8 cellular contexts compared by ENCODE assay signal in the genomic region with DNA sequence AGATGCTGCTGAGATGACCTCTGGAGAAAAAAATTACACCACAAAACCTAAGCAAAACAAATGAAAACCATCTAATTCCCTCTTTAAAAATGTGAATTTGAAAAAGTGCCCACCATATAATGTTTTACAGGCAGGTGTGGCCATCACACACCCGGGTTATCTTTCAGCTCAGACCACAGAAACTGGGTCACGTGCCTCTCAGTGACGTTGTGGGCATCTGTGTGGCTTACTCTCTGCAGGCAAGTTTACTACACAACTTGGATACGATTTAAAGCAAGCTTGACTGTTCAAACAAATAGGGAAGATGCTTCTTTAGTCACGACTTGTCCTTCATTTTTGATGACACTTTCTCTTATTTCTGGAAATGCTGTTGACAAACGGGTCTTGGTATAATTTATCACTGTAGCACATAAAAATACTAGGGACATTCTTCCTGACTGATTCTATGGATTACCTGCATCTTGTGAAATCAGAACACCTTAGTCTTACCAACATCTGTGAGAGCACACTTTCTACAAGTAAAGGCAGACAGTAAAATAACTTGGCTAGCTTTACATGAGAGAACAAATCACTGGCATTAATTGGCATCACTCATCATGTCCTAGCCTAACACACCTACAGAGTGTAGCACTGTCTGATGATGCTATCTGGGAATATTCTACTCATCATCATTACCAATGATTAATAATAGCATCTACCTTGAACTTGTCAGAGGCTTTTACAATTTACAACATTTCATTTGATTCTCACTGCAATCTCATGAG.
A peak's percentile ranks its signal among the peaks of the same experiment; 100 is the strongest.
DNase-seq lines count a peak whose midpoint lies in the region; ATAC-seq and TF ChIP-seq lines count a peak whose summit lies in the region.

No MANE protein-coding gene starts in this region.

- POLR2A ChIA-PET in activated CD4-positive, alpha-beta memory T cell treated with anti-CD3 and anti-CD28 coated beads for 36 hours (lab: Charles Lee): interaction anchor here (0.5 kb wide), 1 partner anchor 23 kb away, joined by 3 read pairs; no protein-coding TSS in a partner anchor

- H3K4me3 Mint-ChIP-seq in activated CD4-positive, alpha-beta memory T cell treated with anti-CD3 and anti-CD28 coated beads for 36 hours: no peak overlapping the region
- H3K4me3 Mint-ChIP-seq in progenitor cell of endocrine pancreas (ENCODE audit: low read depth) (no peak overlapping the region), Calu3 (ENCODE audit: low read depth, unreplicated experiment) (no peak overlapping the region)

- no peaks in the 10 kb centered on the region for H3K9me3 Mint-ChIP-seq in activated CD4-positive, alpha-beta memory T cell treated with anti-CD3 and anti-CD28 coated beads for 36 hours
- H3K9me3 Mint-ChIP-seq in progenitor cell of endocrine pancreas (ENCODE audit: low read depth) (peaks cover 3% of the 10 kb centered on the region), Calu3 (ENCODE audit: low read depth, unreplicated experiment) (no peaks in the 10 kb centered on the region)

- H3K27me3 Mint-ChIP-seq in activated CD4-positive, alpha-beta memory T cell treated with anti-CD3 and anti-CD28 coated beads for 36 hours: no peaks in the 10 kb centered on the region
- H3K27me3 Mint-ChIP-seq in progenitor cell of endocrine pancreas (no peaks in the 10 kb centered on the region), Calu3 (ENCODE audit: unreplicated experiment) (no peaks in the 10 kb centered on the region)

- peak; percentile 21 for DNase-seq in NK-92 treated with Interleukin-12 subunit alpha and Interleukin-12 subunit beta, amount 100 ng/mL, for 24 hours (lab: John Stamatoyannopoulos, UW)
- DNase-seq in NK-92 (lab: John Stamatoyannopoulos, UW; ENCODE audit: unreplicated experiment) (no peak), progenitor cell of endocrine pancreas (ENCODE audit: low spot score, unreplicated experiment) (no peak), SHP77 (lab: John Stamatoyannopoulos, UW) (no peak), NCI-H1092 treated with DMSO at 0.1 percent for 48 hours (lab: John Stamatoyannopoulos, UW) (no peak), Calu3 (no peak)
- DNase-seq in activated CD4-positive, alpha-beta memory T cell treated with anti-CD3 and anti-CD28 coated beads for 36 hours: peak; percentile 72

- no peaks in the 10 kb centered on the region for H3K36me3 Mint-ChIP-seq in activated CD4-positive, alpha-beta memory T cell treated with anti-CD3 and anti-CD28 coated beads for 36 hours
- H3K36me3 Mint-ChIP-seq in progenitor cell of endocrine pancreas (ENCODE audit: insufficient read depth): peaks cover 6% of the 10 kb centered on the region
- H3K36me3 Mint-ChIP-seq in Calu3 (ENCODE audit: insufficient read depth, unreplicated experiment): no peaks in the 10 kb centered on the region

- peaks cover 37% of the 10 kb centered on the region for H3K4me1 Mint-ChIP-seq in activated CD4-positive, alpha-beta memory T cell treated with anti-CD3 and anti-CD28 coated beads for 36 hours (ENCODE audit: low read depth)
- peaks cover 14% of the 10 kb centered on the region for H3K4me1 Mint-ChIP-seq in progenitor cell of endocrine pancreas (ENCODE audit: low read depth)
- peaks cover 1% of the 10 kb centered on the region for H3K4me1 Mint-ChIP-seq in Calu3 (ENCODE audit: low read depth, unreplicated experiment)

- CTCF ChIA-PET in activated CD4-positive, alpha-beta memory T cell treated with anti-CD3 and anti-CD28 coated beads for 36 hours (lab: Charles Lee): interaction anchor here (0.7 to 1.7 kb wide), 3 partner anchors 9 to 47 kb away, joined by 3 to 4 read pairs (median 3); no protein-coding TSS in a partner anchor
- CTCF ChIA-PET in Calu3 (lab: Charles Lee): no interaction called here

- TF ChIP-seq CTCF in progenitor cell of endocrine pancreas (IDR thresholded peaks at IDR 0.05; ENCODE audit: unreplicated experiment): no peak
- TF ChIP-seq CTCF in Calu3 (IDR thresholded peaks at IDR 0.05; ENCODE audit: unreplicated experiment): no peak

- peak; percentile 99 for ATAC-seq in HG03196 (IDR thresholded peaks at IDR 0.05; ENCODE audit: unreplicated experiment)

- intact Hi-C loops in activated CD4-positive, alpha-beta memory T cell treated with anti-CD3 and anti-CD28 coated beads for 36 hours (cut with micrococcal nuclease): no loop called here
- intact Hi-C loops in Calu3 (cut with micrococcal nuclease; ENCODE audit: unreplicated experiment): no loop called here

- BruUV-seq in Calu3 (replicated peaks; lab: Mats Ljungman, UMichigan): no TSS peak

- H3K27ac Mint-ChIP-seq in activated CD4-positive, alpha-beta memory T cell treated with anti-CD3 and anti-CD28 coated beads for 36 hours: peak overlapping the region; percentile 7
- H3K27ac Mint-ChIP-seq in progenitor cell of endocrine pancreas (peak overlapping the region; percentile 73), Calu3 (ENCODE audit: unreplicated experiment) (no peak overlapping the region)

Comparison
In these comparisons a context has a peak if more than half of its experiments do, and no peak if none do; other contexts are left out.
1. DNase-seq: peak in NK-92 treated with Interleukin-12 subunit alpha and Interleukin-12 subunit beta, amount 100 ng/mL, for 24 hours (single experiment) and activated CD4-positive, alpha-beta memory T cell treated with anti-CD3 and anti-CD28 coated beads for 36 hours (single experiment); none in NK-92 (single experiment), progenitor cell of endocrine pancreas (single experiment), SHP77 (0 of 2), NCI-H1092 treated with DMSO at 0.1 percent for 48 hours (single experiment) and Calu3 (single experiment).